17 cellular contexts compared by ENCODE assay signal in the genomic region with DNA sequence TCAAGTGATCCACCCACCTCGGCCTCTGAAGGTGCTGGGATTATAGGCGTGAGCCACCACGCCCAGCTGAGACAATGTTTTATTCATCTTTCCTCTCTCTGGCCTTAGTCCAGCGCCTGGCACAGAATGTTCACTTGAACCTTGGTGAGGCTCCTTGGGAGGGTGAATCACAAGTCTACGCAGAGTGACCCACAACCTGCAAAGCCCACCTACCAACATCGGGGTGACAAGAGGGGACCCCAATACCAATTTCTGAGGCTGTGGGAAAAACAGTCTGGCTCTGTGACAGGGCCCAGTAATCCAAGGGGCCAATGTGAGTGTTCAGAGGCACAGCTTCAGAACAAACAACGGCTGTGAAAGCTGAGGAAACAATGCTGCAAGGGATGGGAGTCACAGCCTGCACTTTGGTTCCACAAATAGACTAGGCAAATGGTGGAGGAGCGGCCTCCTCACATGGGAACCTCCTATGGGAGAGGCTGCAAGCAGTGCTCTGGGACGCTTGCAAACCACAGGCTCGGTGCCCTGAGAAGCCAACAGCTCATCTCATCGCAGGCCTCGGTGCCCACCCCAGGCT. TPM values are rescaled to one million over a fixed set of nuclear protein-coding genes. Genes with fewer than 3 reads are reported as not detected.
DNase-seq lines count a peak whose midpoint lies in the region; ATAC-seq, FAIRE-seq and TF ChIP-seq lines count a peak whose summit lies in the region.
"Had no signal": no experiment of that assay in that cellular context is flagged by ENCODE, and none has a peak within 500 bp of the region (broad histone marks: within the 10 kb centered on the region; RNA-seq: fewer than 3 reads in every experiment).

No MANE protein-coding gene starts in this region.

- no peaks in the 10 kb centered on the region for H3K36me3 Mint-ChIP-seq in WTC11
- H3K36me3 Mint-ChIP-seq: CD14-positive monocyte, IgD-negative memory B cell had no signal

- no peak for TF ChIP-seq POLR2A in A549 (IDR thresholded peaks at IDR 0.05; ENCODE audit: low read length)
- peak; percentile 81 to 84; a peak in 3 of 4 replicates for TF ChIP-seq POLR2A in HepG2 (IDR thresholded peaks at IDR 0.05; ENCODE audit: insufficient read depth in 1 of 2, low read depth in 2 of 2, low read length in 2 of 2)

- in situ Hi-C loops in HepG2 (cut with HindIII; ENCODE audit: extremely low pct_ligation_motif_present, low pct_unique_long_range_greater_than_20kb) = no loop called here

- TF ChIP-seq RAD21 in A549 (conservative IDR thresholded peaks at IDR 0.05 in 1 of 2, IDR thresholded peaks at IDR 0.05 in 1 of 2) = no peak
- TF ChIP-seq RAD21 in HepG2 (CRISPR knock-in tag; IDR thresholded peaks at IDR 0.05) = peak; percentile 42; the same call in 1 of the 2 replicates

- peak overlapping the region; percentile 84 for H3K9ac ChIP-seq in HepG2 (ENCODE audit: insufficient read depth, low read depth, low read length)

- CTCF ChIA-PET in A549 (lab: Yijun Ruan, JAX) (interaction anchor here (1.0 to 6.5 kb wide), 7 partner anchors 10 to 252 kb away, joined by 3 to 49 read pairs (median 5); no protein-coding TSS in a partner anchor), WTC11 (lab: Charles Lee) (interaction anchor here (0.7 to 2.8 kb wide), 3 partner anchors 15 to 47 kb away, joined by 3 to 10 read pairs (median 4); a partner anchor contains a TSS), HepG2 (lab: Yijun Ruan, JAX; ENCODE audit: low intra/inter-chr PET ratio, low total read pairs) (no interaction called here)

- WGBS in A549 (ENCODE audit: missing lambda C conversion rate) = 46% methylated on average over 10 of the region's 12 CpGs
- WGBS in HepG2 (ENCODE audit: low lambda C conversion rate) = 0% methylated on average over 7 of the region's 12 CpGs

- FAIRE-seq in A549 (lab: Jason Lieb, UNC) (no peak), HepG2 (lab: Jason Lieb, UNC) (peak; percentile 97)

- H3K36me3 ChIP-seq in HepG2 (replicated peaks in 1 of 2; ENCODE audit: control insufficient read depth in 1 of 2, insufficient read depth in 2 of 2, low read length in 2 of 2) = no peaks in the 10 kb centered on the region

- TF ChIP-seq EP300 in A549 (IDR thresholded peaks at IDR 0.05) = no peak
- TF ChIP-seq EP300 in HepG2 (IDR thresholded peaks at IDR 0.05; ENCODE audit: low read depth in 2 of 2, low read length in 2 of 2) = peak; percentile 72 to 91; a peak in 3 of 4 replicates
- TF ChIP-seq EP300 in HepG2 (CRISPR knock-in tag; IDR thresholded peaks at IDR 0.05; ENCODE audit: borderline replicate concordance) = peak; percentile 85; the same call in 1 of the 2 replicates

- no peaks in the 10 kb centered on the region for H4K20me1 ChIP-seq in HepG2 (ENCODE audit: insufficient read depth, low read length)

- H3K9me3 Mint-ChIP-seq in WTC11 = no peaks in the 10 kb centered on the region
- H3K9me3 Mint-ChIP-seq: H9 had no signal

- peaks cover 13% of the 10 kb centered on the region for H3K27me3 Mint-ChIP-seq in WTC11 (ENCODE audit: low read depth)
- H3K27me3 Mint-ChIP-seq: IgD-negative memory B cell had no signal

- H3K27ac ChIP-seq in A549 (peak overlapping the region; percentile 57 to 67; a peak in 4 of 6 replicates), HepG2 (ENCODE audit: extremely low read length, insufficient read depth, low read length) (peak overlapping the region; percentile 100)
- H3K27ac ChIP-seq: HL-60 had no signal

- H3K4me1 ChIP-seq in A549 (peaks cover 45% of the 10 kb centered on the region), HepG2 (ENCODE audit: insufficient read depth, low read length) (peaks cover 85% of the 10 kb centered on the region)

- POLR2A ChIA-PET in A549 (lab: Yijun Ruan, JAX) = no interaction called here
- POLR2A ChIA-PET in WTC11 (lab: Charles Lee) = no interaction called here
- POLR2A ChIA-PET in HepG2 (lab: Yijun Ruan, JAX) = interaction anchor here (0.8 to 4.9 kb wide), 21 partner anchors 8 to 304 kb away, joined by 3 to 69 read pairs (median 7); a partner anchor contains a TSS

- H3K4me1 Mint-ChIP-seq in WTC11 = peaks cover 8% of the 10 kb centered on the region

- H3K4me2 ChIP-seq in A549 (peak overlapping the region; percentile 45), HepG2 (ENCODE audit: low read depth, low read length) (peak overlapping the region; percentile 98)

- TF ChIP-seq CTCF in A549 (IDR thresholded peaks at IDR 0.05) = no peak
- no peak for TF ChIP-seq CTCF in WTC11 (IDR thresholded peaks at IDR 0.05)
- peak; percentile 11; the same call in 1 of the 2 replicates for TF ChIP-seq CTCF in HepG2 (CRISPR knock-in tag; IDR thresholded peaks at IDR 0.05)

- intact Hi-C loops in HepG2 (cut with micrococcal nuclease; ENCODE audit: unreplicated experiment) = loop anchor here (1.0 kb wide), 1 partner anchor 16 kb away; no protein-coding TSS in a partner anchor
- intact Hi-C loops in left cardiac atrium (cut with DNase I) = no loop called here

- H3K27me3 ChIP-seq in HepG2 (ENCODE audit: control insufficient read depth in 1 of 2, insufficient read depth in 2 of 2, low read length in 2 of 2) = no peaks in the 10 kb centered on the region

- DNase-seq in A549 (ENCODE audit: low read depth in 1 of 2, low spot score in 1 of 2) (peak in 1 of 2 experiments; percentile 57), HuH-7.5 (ENCODE audit: low spot score) (peak; percentile 31), WTC11 (ENCODE audit: low spot score) (no peak), HepG2 (ENCODE audit: low spot score) (peak; percentile 97), NCI-H446 (lab: John Stamatoyannopoulos, UW) (no peak), left cardiac atrium (no peak), iPS-NIHi7 (ENCODE audit: extremely low spot score) (no peak), DMS153 treated with DMSO at 0.1 percent for 48 hours (lab: John Stamatoyannopoulos, UW; ENCODE audit: unreplicated experiment) (no peak)
- DNase-seq: 8988T, DMS79, H9, Kasumi-1, NCI-H1694 treated with DMSO at 0.1 percent for 48 hours, NCI-H446 treated with DMSO at 0.1 percent for 48 hours had no signal

- ATAC-seq in A549 (peak in 1 of 2 experiments; percentile 36; a peak in 3 of 6 replicates), WTC11 (no peak), HepG2 (peak; percentile 84), left cardiac atrium (no peak)

- H3K79me2 ChIP-seq in HepG2 (ENCODE audit: insufficient read depth, low read length) = no peaks in the 10 kb centered on the region

- no peak overlapping the region for H3K4me3 Mint-ChIP-seq in WTC11
- H3K4me3 Mint-ChIP-seq: CD14-positive monocyte, H9, IgD-negative memory B cell had no signal

- H2AFZ ChIP-seq in HepG2 (ENCODE audit: low read length) = no peak overlapping the region

- no peak overlapping the region for H3K4me3 ChIP-seq in A549
- peak overlapping the region; percentile 31 to 70 (median 50) for H3K4me3 ChIP-seq in HepG2 (replicated peaks in 1 of 3; ENCODE audit: insufficient read depth in 1 of 3, low read depth in 2 of 3, low read length in 3 of 3)

- no peaks in the 10 kb centered on the region for H3K9me3 ChIP-seq in A549
- no peaks in the 10 kb centered on the region for H3K9me3 ChIP-seq in HepG2 (ENCODE audit: low read length)

- no TSS peak for BruUV-seq in HepG2 (replicated peaks; lab: Mats Ljungman, UMichigan)

- no peak overlapping the region for H3K27ac Mint-ChIP-seq in WTC11
- H3K27ac Mint-ChIP-seq: H9, IgD-negative memory B cell had no signal

RNA-seq across cellular contexts. Expression of a gene that starts 5.6 kb away (rescaled TPM):
- polyA plus RNA-seq in A549 (2011; rRNA removed) = 93.6 and 122 TPM in 2 replicates
- 105 and 112 TPM in 2 replicates for polyA plus RNA-seq in A549 (2012; cell fraction: cytosol; rRNA removed)
- 43.8 and 57.6 TPM in 2 replicates for polyA plus RNA-seq in A549 (2012; cell fraction: nucleus; rRNA removed)
- 91.9 to 102 TPM (median 101 TPM) in 3 replicates for polyA plus RNA-seq in A549 (2017; fragmentation: RNase III; extraction: RNeasy Plus Mini Kit Qiagen cat#74134 plus additional on column Dnase treatment)
- polyA minus RNA-seq in A549 (2011; rRNA and poly(A)+ RNA removed) = 19.5 and 22.5 TPM in 2 replicates
- 75.2 to 81.5 TPM (median 81.4 TPM) in 3 replicates for total RNA-seq in WTC11 (2021)
- 141 and 188 TPM in 2 replicates for total RNA-seq in HepG2 (2016; rRNA removed; fragmentation: Illumina TruSeq; extraction: Trizol)
- 55.4 and 74.4 TPM in 2 replicates for total RNA-seq in HepG2 (2016; cell fraction: cytosol; rRNA removed; fragmentation: Illumina TruSeq; extraction: Trizol; ENCODE audit: low read depth)
- total RNA-seq in HepG2 (2016; cell fraction: insoluble cytoplasmic fraction; rRNA removed; fragmentation: Illumina TruSeq; extraction: Trizol) = 134 and 186 TPM in 2 replicates
- total RNA-seq in HepG2 (2016; cell fraction: membrane; rRNA removed; fragmentation: Illumina TruSeq; extraction: Trizol) = 96.1 and 111 TPM in 2 replicates
- total RNA-seq in HepG2 (2016; cell fraction: nucleus; rRNA removed; fragmentation: Illumina TruSeq; extraction: Trizol) = 49.1 and 52.9 TPM in 2 replicates
- polyA plus RNA-seq in HepG2 (2011; rRNA removed) = 51.6 and 72.0 TPM in 2 replicates
- polyA plus RNA-seq in HepG2 (2011; cell fraction: cytosol; rRNA removed) = 82.4 and 82.6 TPM in 2 replicates
- 24.8 and 38.6 TPM in 2 replicates for polyA plus RNA-seq in HepG2 (2011; cell fraction: nucleus; rRNA removed)
- 58.1 and 99.3 TPM in 2 replicates for polyA plus RNA-seq in HepG2 (2012)
- 78.8 and 82.1 TPM in 2 replicates for polyA plus RNA-seq in HepG2 (2016; cell fraction: cytosol; fragmentation: Illumina TruSeq; extraction: Trizol; ENCODE audit: low read depth)
- polyA plus RNA-seq in HepG2 (2016; cell fraction: insoluble cytoplasmic fraction; fragmentation: Illumina TruSeq; extraction: Trizol; ENCODE audit: low read depth) = 213 and 216 TPM in 2 replicates
- polyA plus RNA-seq in HepG2 (2016; cell fraction: membrane; fragmentation: Illumina TruSeq; extraction: Trizol; ENCODE audit: low read depth) = 91.1 and 105 TPM in 2 replicates
- polyA plus RNA-seq in HepG2 (2016; cell fraction: nucleus; fragmentation: Illumina TruSeq; extraction: Trizol; ENCODE audit: insufficient read depth, low read depth) = 99.5 and 103 TPM in 2 replicates
- polyA minus RNA-seq in HepG2 (2011; rRNA and poly(A)+ RNA removed; ENCODE audit: low replicate concordance) = 18.4 and 23.7 TPM in 2 replicates
- 40.5 and 48.0 TPM in 2 replicates for polyA minus RNA-seq in HepG2 (2011; cell fraction: cytosol; rRNA and poly(A)+ RNA removed)
- 41.1 and 44.5 TPM in 2 replicates for polyA minus RNA-seq in HepG2 (2011; cell fraction: nucleus; rRNA and poly(A)+ RNA removed)
- total RNA-seq in left cardiac atrium = 10 to 100 TPM; 78.3 to 78.7 TPM

RNA-seq across cellular contexts. Expression of a gene that starts 47.0 kb away (rescaled TPM):
- polyA plus RNA-seq in A549 (2011; rRNA removed) (4.6 and 4.7 TPM in 2 replicates), A549 (2017; fragmentation: RNase III; extraction: RNeasy Plus Mini Kit Qiagen cat#74134 plus additional on column Dnase treatment) (2.7 to 3.5 TPM (median 3.3 TPM) in 3 replicates), HepG2 (2011; rRNA removed) (0.91 and 1.1 TPM in 2 replicates)
- polyA plus RNA-seq in A549 (2012; cell fraction: cytosol; rRNA removed) = 0.71 and 0.83 TPM in 2 replicates
- polyA plus RNA-seq in A549 (2012; cell fraction: nucleus; rRNA removed) = 0.20 and 0.54 TPM in 2 replicates
- 1.5 and 2.1 TPM in 2 replicates for polyA minus RNA-seq in A549 (2011; rRNA and poly(A)+ RNA removed)
- total RNA-seq in WTC11 (2021) (0.57 to 1.7 TPM (median 1.1 TPM) in 3 replicates), HepG2 (2016; rRNA removed; fragmentation: Illumina TruSeq; extraction: Trizol) (1.6 TPM in 2 replicates), left cardiac atrium (100 to 1,000 TPM; 109 to 134 TPM)
- total RNA-seq in HepG2 (2016; cell fraction: cytosol; rRNA removed; fragmentation: Illumina TruSeq; extraction: Trizol; ENCODE audit: low read depth) = 1.2 and 1.5 TPM in 2 replicates
- total RNA-seq in HepG2 (2016; cell fraction: insoluble cytoplasmic fraction; rRNA removed; fragmentation: Illumina TruSeq; extraction: Trizol) = 1.7 and 2.0 TPM in 2 replicates
- total RNA-seq in HepG2 (2016; cell fraction: membrane; rRNA removed; fragmentation: Illumina TruSeq; extraction: Trizol) = 2.6 and 2.7 TPM in 2 replicates
- total RNA-seq in HepG2 (2016; cell fraction: nucleus; rRNA removed; fragmentation: Illumina TruSeq; extraction: Trizol) = 1.3 and 1.6 TPM in 2 replicates
- polyA plus RNA-seq in HepG2 (2011; cell fraction: cytosol; rRNA removed) = 0.91 and 1.3 TPM in 2 replicates
- 0.39 and 1.2 TPM in 2 replicates for polyA plus RNA-seq in HepG2 (2011; cell fraction: nucleus; rRNA removed)
- 1.2 and 2.6 TPM in 2 replicates for polyA plus RNA-seq in HepG2 (2012)
- 1.2 and 1.7 TPM in 2 replicates for polyA plus RNA-seq in HepG2 (2016; cell fraction: cytosol; fragmentation: Illumina TruSeq; extraction: Trizol; ENCODE audit: low read depth)
- 1.1 and 1.2 TPM in 2 replicates for polyA plus RNA-seq in HepG2 (2016; cell fraction: insoluble cytoplasmic fraction; fragmentation: Illumina TruSeq; extraction: Trizol; ENCODE audit: low read depth)
- polyA plus RNA-seq in HepG2 (2016; cell fraction: membrane; fragmentation: Illumina TruSeq; extraction: Trizol; ENCODE audit: low read depth) = 3.0 and 3.7 TPM in 2 replicates
- 1.7 and 2.8 TPM in 2 replicates for polyA plus RNA-seq in HepG2 (2016; cell fraction: nucleus; fragmentation: Illumina TruSeq; extraction: Trizol; ENCODE audit: insufficient read depth, low read depth)
- polyA minus RNA-seq in HepG2 (2011; rRNA and poly(A)+ RNA removed; ENCODE audit: low replicate concordance) = 1.2 TPM in 2 replicates
- polyA minus RNA-seq in HepG2 (2011; cell fraction: cytosol; rRNA and poly(A)+ RNA removed) = 1.4 TPM in 1 of 2 replicates, not detected in the other
- polyA minus RNA-seq in HepG2 (2011; cell fraction: nucleus; rRNA and poly(A)+ RNA removed) = 1.4 and 3.0 TPM in 2 replicates
- polyA plus RNA-seq: IgD-negative memory B cell had no signal

Comparison
In these comparisons a context has a peak if more than half of its experiments do, and no peak if none do; other contexts are left out.
1. DNase-seq: peak in HuH-7.5 (single experiment) and HepG2 (single experiment); none in WTC11 (single experiment), NCI-H446 (0 of 2), left cardiac atrium (single experiment), iPS-NIHi7 (single experiment) and DMS153 treated with DMSO at 0.1 percent for 48 hours (single experiment).
2. RNA of a gene that starts 47.0 kb away (total RNA-seq): 109 to 134 TPM in left cardiac atrium; 1.2 to 2.7 TPM in HepG2 and 0.57 to 1.7 TPM in WTC11; every median in the first group is over 10 times any median in the second.